In genomic region chr11:117097567-117098268, GRCh38 we compare ENCODE assay signal across 8 cellular contexts. TPM values are rescaled to one million over a fixed set of nuclear protein-coding genes. Genes with fewer than 3 reads are reported as not detected.
A peak's percentile ranks its signal among the peaks of the same experiment; 100 is the strongest.
DNase-seq lines count a peak whose midpoint lies in the region; ATAC-seq and TF ChIP-seq lines count a peak whose summit lies in the region.

No MANE protein-coding gene starts in this region.

- no peak for TF ChIP-seq CTCF in prostate gland (IDR thresholded peaks at IDR 0.05)

- peak; percentile 17 for ATAC-seq in HG02884 (IDR thresholded peaks at IDR 0.05; ENCODE audit: unreplicated experiment)
- ATAC-seq in left ventricle myocardium superior: peak; percentile 6

- intact Hi-C loops in left ventricle myocardium superior (cut with micrococcal nuclease): no loop called here
- intact Hi-C loops in prostate gland (cut with DNase I): loop anchor here (2.0 kb wide), 1 partner anchor 217 kb away; no protein-coding TSS in a partner anchor

- TF ChIP-seq POLR2A in prostate gland (IDR thresholded peaks at IDR 0.05): no peak

- H3K9ac ChIP-seq in NT2/D1 (ENCODE audit: insufficient read length, low read depth) (peak overlapping the region; percentile 85), adipocyte (ENCODE audit: low read length) (peak overlapping the region; percentile 94)

- H3K27me3 ChIP-seq in NT2/D1 (ENCODE audit: insufficient read depth, insufficient read length) (no peaks in the 10 kb centered on the region), adipocyte (replicated peaks; ENCODE audit: control insufficient read depth, insufficient read depth, low read length) (no peaks in the 10 kb centered on the region), prostate gland (replicated peaks; ENCODE audit: insufficient read depth) (no peaks in the 10 kb centered on the region)

- H3K36me3 ChIP-seq in NT2/D1 (ENCODE audit: insufficient read depth, insufficient read length, low read length) (no peaks in the 10 kb centered on the region), adipocyte (ENCODE audit: control insufficient read depth, insufficient read depth, low read length, severe bottlenecking) (no peaks in the 10 kb centered on the region), prostate gland (no peaks in the 10 kb centered on the region)

- 1% methylated on average over 29 of the region's 62 CpGs for WGBS in prostate gland

- peak overlapping the region; percentile 91 to 96 for H3K27ac ChIP-seq in prostate gland

- H3K4me1 ChIP-seq in NT2/D1 (ENCODE audit: insufficient read depth, insufficient read length) (peaks cover 6% of the 10 kb centered on the region), adipocyte (ENCODE audit: control insufficient read depth, insufficient read depth, low read length) (peaks cover 39% of the 10 kb centered on the region), prostate gland (replicated peaks) (no peaks in the 10 kb centered on the region)

- H3K4me3 ChIP-seq in NT2/D1 (ENCODE audit: insufficient read length, low read depth) (peak overlapping the region; percentile 80), adipocyte (ENCODE audit: low read length) (peak overlapping the region; percentile 98), prostate gland (peak overlapping the region; percentile 88 to 97)

- DNase-seq in activated gamma-delta T cell treated with Interleukin-2 at 50 U/mL for 16 hours (peak; percentile 17), activated gamma-delta T cell (lab: John Stamatoyannopoulos, UW) (no peak), NT2/D1 (ENCODE audit: low read depth, low spot score) (no peak), adipocyte (ENCODE audit: low read depth) (peak; percentile 69), left ventricle myocardium superior (peak; percentile 69), prostate gland (ENCODE audit: low spot score) (peak; percentile 28), HuH-7 (ENCODE audit: low spot score) (no peak)

- H3K9me3 ChIP-seq in NT2/D1 (ENCODE audit: insufficient read depth, low read length) (no peaks in the 10 kb centered on the region), adipocyte (ENCODE audit: control insufficient read depth, low read length) (no peaks in the 10 kb centered on the region), prostate gland (no peaks in the 10 kb centered on the region)

RNA-seq across cellular contexts. Expression of gene SIK3, which starts 0.5 kb away (rescaled TPM):
- total RNA-seq in left ventricle myocardium superior (31.9 TPM), prostate gland (10 to 100 TPM; 26.2 to 77.6 TPM)

RNA-seq across cellular contexts. Expression of gene PAFAH1B2, which starts 46.4 kb away (rescaled TPM):
- total RNA-seq in left ventricle myocardium superior: 51.4 TPM
- 100 to 1,000 TPM in 1 of 2 donors, 10 to 100 TPM in 1; 72.5 to 126 TPM for total RNA-seq in prostate gland

Comparison
In these comparisons a context has a peak if more than half of its experiments do, and no peak if none do; other contexts are left out.
1. DNase-seq: peak in activated gamma-delta T cell treated with Interleukin-2 at 50 U/mL for 16 hours (single experiment), adipocyte (single experiment), left ventricle myocardium superior (single experiment) and prostate gland (single experiment); none in activated gamma-delta T cell (single experiment), NT2/D1 (single experiment) and HuH-7 (single experiment).
2. Peak in every context shown above with its lines, with median percentiles within 50 percentile points of each other: H3K4me3 ChIP-seq.